Comparison of ENCODE assay signal across 19 cellular contexts in genomic region chr14:38870437-38870836, GRCh38.
"Had no signal": no experiment of that assay in that cellular context is flagged by ENCODE, and none has a peak within 500 bp of the region (broad histone marks: within the 10 kb centered on the region; RNA-seq: fewer than 3 reads in every experiment).

No MANE protein-coding gene starts in this region.

- FAIRE-seq: pancreas had no signal

- H3K27ac ChIP-seq: colonic mucosa, prostate gland, spleen, testis had no signal

- H3K27ac Mint-ChIP-seq: endodermal cell; natural killer cell; stimulated activated naive B cell treated with anti-CD40 and anti-IgM and Interleukin-4, amounts not matched to agents 10 μg/mL and 1 μg/mL and 100 μg/mL, for 72 hours; stimulated activated naive CD8-positive, alpha-beta T cell treated with anti-CD3 and anti-CD28 coated beads, Interleukin-15, amount 100 ng/mL, for 72 hours had no signal

- H3K4me3 Mint-ChIP-seq: endodermal cell; natural killer cell; stimulated activated naive B cell treated with anti-CD40 and anti-IgM and Interleukin-4, amounts not matched to agents 10 μg/mL and 1 μg/mL and 100 μg/mL, for 72 hours; stimulated activated naive CD8-positive, alpha-beta T cell treated with anti-CD3 and anti-CD28 coated beads, Interleukin-15, amount 100 ng/mL, for 72 hours had no signal

- H3K36me3 Mint-ChIP-seq: natural killer cell; stimulated activated naive B cell treated with anti-CD40 and anti-IgM and Interleukin-4, amounts not matched to agents 10 μg/mL and 1 μg/mL and 100 μg/mL, for 72 hours had no signal

- DNase-seq: colonic mucosa; effector CD4-positive, alpha-beta T cell; endodermal cell; foreskin melanocyte; head of caudate nucleus; hippocampal formation; left colon; natural killer cell; occipital lobe; pancreas; retina; spleen; stimulated activated CD4-positive, alpha-beta T cell treated with anti-CD3 and anti-CD28 coated beads, Interleukin-2, amount 100 ng/mL, for 24 hours; stimulated activated CD4-positive, alpha-beta T cell treated with anti-CD3 and anti-CD28 coated beads, Interleukin-4, amount 100 ng/mL, for 4 hours; stimulated activated naive B cell treated with anti-CD40 and anti-IgM and Interleukin-4, amounts not matched to agents 10 μg/mL and 1 μg/mL and 100 μg/mL, for 72 hours; stimulated activated naive CD8-positive, alpha-beta T cell treated with anti-CD3 and anti-CD28 coated beads, Interleukin-15, amount 100 ng/mL, for 72 hours; testis had no signal

- H3K9me3 ChIP-seq: colonic mucosa, pancreas, prostate gland, spleen, testis, tibial nerve had no signal

- H3K27me3 Mint-ChIP-seq: stimulated activated naive B cell treated with anti-CD40 and anti-IgM and Interleukin-4, amounts not matched to agents 10 μg/mL and 1 μg/mL and 100 μg/mL, for 72 hours; stimulated activated naive CD8-positive, alpha-beta T cell treated with anti-CD3 and anti-CD28 coated beads, Interleukin-15, amount 100 ng/mL, for 72 hours had no signal

- H3K4me3 ChIP-seq: colonic mucosa, pancreas, prostate gland, spleen, testis, tibial nerve had no signal

- H3K27me3 ChIP-seq: colonic mucosa, pancreas, spleen, testis, tibial nerve had no signal

- H3K4me1 Mint-ChIP-seq: natural killer cell; stimulated activated naive B cell treated with anti-CD40 and anti-IgM and Interleukin-4, amounts not matched to agents 10 μg/mL and 1 μg/mL and 100 μg/mL, for 72 hours; stimulated activated naive CD8-positive, alpha-beta T cell treated with anti-CD3 and anti-CD28 coated beads, Interleukin-15, amount 100 ng/mL, for 72 hours had no signal

- H3K9me3 Mint-ChIP-seq: natural killer cell; stimulated activated naive B cell treated with anti-CD40 and anti-IgM and Interleukin-4, amounts not matched to agents 10 μg/mL and 1 μg/mL and 100 μg/mL, for 72 hours; stimulated activated naive CD8-positive, alpha-beta T cell treated with anti-CD3 and anti-CD28 coated beads, Interleukin-15, amount 100 ng/mL, for 72 hours had no signal

- H3K36me3 ChIP-seq: colonic mucosa, pancreas, prostate gland, spleen, tibial nerve had no signal

- H3K4me1 ChIP-seq: colonic mucosa, testis had no signal
